Comparison of ENCODE assay signal across 1 cellular context in the genomic region with DNA sequence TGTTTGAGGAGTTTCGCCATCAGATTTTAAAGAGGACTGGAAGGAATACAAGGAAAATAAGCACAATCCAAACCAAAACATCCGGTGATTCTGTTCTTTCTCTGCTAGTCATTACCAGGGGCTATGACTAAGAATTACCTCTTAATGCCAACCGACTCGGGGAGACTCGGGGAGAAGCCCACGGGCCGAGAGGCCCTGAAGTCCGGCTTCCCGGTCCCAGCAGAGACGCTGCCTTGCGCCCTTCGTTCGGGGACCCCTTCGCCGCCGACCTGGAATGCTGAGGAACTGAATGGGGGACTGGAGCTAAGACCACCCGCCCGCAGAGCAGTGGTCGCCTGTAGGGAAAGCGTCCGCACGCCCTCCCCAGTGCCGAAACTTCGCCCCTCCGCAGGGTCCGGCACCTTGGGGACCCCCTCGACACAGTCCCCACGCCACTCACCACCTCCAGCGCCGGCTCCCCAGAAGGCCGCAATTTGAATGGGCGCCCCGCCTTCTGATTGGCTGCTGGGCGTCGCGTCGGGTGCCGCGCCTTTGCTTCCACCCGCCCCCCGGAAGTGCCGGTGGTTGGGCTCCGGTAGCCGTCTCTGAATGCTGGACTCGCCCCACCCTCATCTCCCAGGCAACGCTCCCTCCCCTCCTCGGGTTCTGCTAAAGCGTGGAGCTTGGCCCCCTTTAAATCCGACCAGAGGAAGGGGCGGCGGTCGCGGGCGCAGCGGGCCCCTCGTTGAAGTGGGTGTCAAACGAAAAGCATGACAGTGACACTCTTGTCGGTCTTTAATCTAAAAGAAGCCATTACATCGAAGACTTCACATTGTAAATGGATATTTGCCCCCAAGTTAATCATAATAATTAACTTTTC.
A peak's percentile ranks its signal among the peaks of the same experiment; 100 is the strongest.
TF ChIP-seq lines count a peak whose summit lies in the region.

TSS of gene KIF14 (minus strand) at position 479 of the 859 bp plus-strand sequence. CDS start 2,028 bp downstream, outside the sequence.

TF ChIP-seq in K562, 482 proteins besides CTCF, POLR2A, EP300 and RAD21 (continued from another document and continues in another):
- TF ChIP-seq, protein P1, sequence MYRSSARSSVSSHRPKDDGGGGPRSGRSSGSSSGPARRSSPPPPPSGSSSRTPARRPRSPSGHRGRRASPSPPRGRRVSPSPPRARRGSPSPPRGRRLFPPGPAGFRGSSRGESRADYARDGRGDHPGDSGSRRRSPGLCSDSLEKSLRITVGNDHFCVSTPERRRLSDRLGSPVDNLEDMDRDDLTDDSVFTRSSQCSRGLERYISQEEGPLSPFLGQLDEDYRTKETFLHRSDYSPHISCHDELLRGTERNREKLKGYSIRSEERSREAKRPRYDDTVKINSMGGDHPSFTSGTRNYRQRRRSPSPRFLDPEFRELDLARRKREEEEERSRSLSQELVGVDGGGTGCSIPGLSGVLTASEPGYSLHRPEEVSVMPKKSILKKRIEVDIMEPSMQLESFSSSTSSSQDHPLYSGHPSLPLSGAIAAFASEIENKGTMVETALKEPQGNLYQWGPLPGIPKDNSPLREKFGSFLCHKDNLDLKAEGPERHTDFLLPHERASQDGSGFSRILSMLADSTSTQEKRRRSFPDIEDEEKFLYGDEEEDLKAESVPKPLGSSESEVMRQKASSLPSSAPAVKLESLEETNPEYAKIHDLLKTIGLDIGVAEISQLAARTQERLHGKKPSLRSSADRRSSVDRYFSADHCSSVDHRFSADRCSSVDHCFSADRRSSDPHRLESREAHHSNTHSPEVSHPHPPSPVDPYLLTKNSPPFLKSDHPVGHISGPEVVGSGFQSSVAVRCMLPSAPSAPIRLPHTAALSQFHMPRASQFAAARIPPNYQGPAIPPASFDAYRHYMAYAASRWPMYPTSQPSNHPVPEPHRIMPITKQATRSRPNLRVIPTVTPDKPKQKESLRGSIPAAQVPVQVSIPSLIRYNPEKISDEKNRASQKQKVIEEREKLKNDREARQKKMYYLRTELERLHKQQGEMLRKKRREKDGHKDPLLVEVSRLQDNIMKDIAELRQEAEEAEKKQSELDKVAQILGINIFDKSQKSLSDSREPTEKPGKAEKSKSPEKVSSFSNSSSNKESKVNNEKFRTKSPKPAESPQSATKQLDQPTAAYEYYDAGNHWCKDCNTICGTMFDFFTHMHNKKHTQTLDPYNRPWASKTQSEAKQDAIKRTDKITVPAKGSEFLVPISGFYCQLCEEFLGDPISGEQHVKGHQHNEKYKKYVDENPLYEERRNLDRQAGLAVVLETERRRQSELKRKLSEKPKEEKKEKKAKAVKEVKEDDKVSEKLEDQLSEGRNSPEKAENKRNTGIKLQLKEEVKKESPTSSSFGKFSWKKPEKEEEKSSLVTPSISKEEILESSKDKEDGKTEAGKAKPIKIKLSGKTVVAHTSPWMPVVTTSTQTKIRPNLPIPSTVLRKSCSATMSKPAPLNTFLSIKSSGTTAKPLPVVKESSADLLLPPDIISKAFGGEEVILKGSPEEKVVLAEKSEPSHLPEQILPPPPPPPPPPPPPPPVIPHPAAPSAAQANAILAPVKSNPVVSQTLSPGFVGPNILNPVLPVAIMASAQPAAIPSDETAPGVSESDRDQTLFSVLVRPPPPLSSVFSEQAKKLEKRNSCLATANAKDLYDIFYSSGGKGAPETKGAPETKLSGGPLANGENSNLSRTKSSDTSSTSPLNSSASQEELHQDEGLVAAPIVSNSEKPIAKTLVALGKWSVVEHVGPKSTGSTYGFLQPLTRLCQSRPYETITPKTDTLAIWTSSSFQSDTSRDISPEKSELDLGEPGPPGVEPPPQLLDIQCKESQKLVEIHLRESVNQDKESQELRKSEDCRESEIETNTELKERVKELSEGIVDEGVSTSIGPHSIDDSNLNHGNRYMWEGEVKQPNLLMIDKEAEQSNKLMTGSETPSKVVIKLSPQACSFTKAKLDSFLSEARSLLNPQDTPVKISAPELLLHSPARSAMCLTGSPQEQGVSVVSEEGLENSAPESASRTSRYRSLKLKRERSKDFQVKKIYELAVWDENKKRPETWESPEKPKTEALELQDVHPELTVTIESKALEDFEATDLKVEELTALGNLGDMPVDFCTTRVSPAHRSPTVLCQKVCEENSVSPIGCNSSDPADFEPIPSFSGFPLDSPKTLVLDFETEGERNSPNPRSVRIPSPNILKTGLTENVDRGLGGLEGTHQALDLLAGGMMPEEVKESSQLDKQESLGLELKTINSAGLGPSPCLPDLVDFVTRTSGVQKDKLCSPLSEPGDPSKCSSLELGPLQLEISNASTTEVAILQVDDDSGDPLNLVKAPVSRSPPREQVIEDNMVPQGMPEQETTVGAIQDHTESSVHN (IDR thresholded peaks at IDR 0.05; ENCODE audit: borderline replicate concordance in 1 of 2, low read depth in 1 of 2), result no peak
- TF ChIP-seq, protein P2, sequence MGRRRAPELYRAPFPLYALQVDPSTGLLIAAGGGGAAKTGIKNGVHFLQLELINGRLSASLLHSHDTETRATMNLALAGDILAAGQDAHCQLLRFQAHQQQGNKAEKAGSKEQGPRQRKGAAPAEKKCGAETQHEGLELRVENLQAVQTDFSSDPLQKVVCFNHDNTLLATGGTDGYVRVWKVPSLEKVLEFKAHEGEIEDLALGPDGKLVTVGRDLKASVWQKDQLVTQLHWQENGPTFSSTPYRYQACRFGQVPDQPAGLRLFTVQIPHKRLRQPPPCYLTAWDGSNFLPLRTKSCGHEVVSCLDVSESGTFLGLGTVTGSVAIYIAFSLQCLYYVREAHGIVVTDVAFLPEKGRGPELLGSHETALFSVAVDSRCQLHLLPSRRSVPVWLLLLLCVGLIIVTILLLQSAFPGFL (CRISPR knock-in tag; IDR thresholded peaks at IDR 0.05), result peak; percentile 88; the same call in 1 of the 2 replicates
- TF ChIP-seq MCM5 (IDR thresholded peaks at IDR 0.05; ENCODE audit: low read depth) (no peak), CAMTA2 (CRISPR knock-in tag; conservative IDR thresholded peaks at IDR 0.05) (no peak), NBN (IDR thresholded peaks at IDR 0.05; ENCODE audit: low read depth) (no peak), VEZF1 (CRISPR knock-in tag; IDR thresholded peaks at IDR 0.05) (peak; percentile 88), ZNF764 (CRISPR knock-in tag; IDR thresholded peaks at IDR 0.05; ENCODE audit: low read depth) (no peak), MBD2 (IDR thresholded peaks at IDR 0.05; ENCODE audit: borderline replicate concordance, low read depth) (peak; percentile 86), KDM1A (IDR thresholded peaks at IDR 0.05) (no peak), HLTF (IDR thresholded peaks at IDR 0.05) (peak; percentile 51; the same call in 1 of the 2 replicates), DDX20 (tag; IDR thresholded peaks at IDR 0.05; ENCODE audit: low read depth) (no peak), SAP30 (IDR thresholded peaks at IDR 0.05; ENCODE audit: borderline replicate concordance, insufficient read depth, low read depth, low read length, poor library complexity, severe bottlenecking) (peak; percentile 98), KLF1 (tag; IDR thresholded peaks at IDR 0.05) (peak; percentile 90), NFATC3 (IDR thresholded peaks at IDR 0.05) (no peak), DLX4 (CRISPR knock-in tag; IDR thresholded peaks at IDR 0.05) (no peak), HMGN3 (IDR thresholded peaks at IDR 0.05; ENCODE audit: borderline replicate concordance, extremely low read depth, insufficient read length, low read depth, low read length) (peak; percentile 82), ZBTB26 (CRISPR knock-in tag; IDR thresholded peaks at IDR 0.05) (no peak), SOX6 (IDR thresholded peaks at IDR 0.05) (no peak), TOE1 (IDR thresholded peaks at IDR 0.05; ENCODE audit: borderline replicate concordance) (peak; percentile 81; the same call in 1 of the 2 replicates), TOE1 (CRISPR knock-in tag; IDR thresholded peaks at IDR 0.05; ENCODE audit: borderline replicate concordance, low read depth) (0 out of 2 replicates have a peak, but pooled peaks have one; percentile 54), EZH2 (IDR thresholded peaks at IDR 0.05; ENCODE audit: borderline replicate concordance, low read depth, low read length) (no peak), ZNF79 (CRISPR knock-in tag; IDR thresholded peaks at IDR 0.05; ENCODE audit: low read depth) (no peak), MAFF (IDR thresholded peaks at IDR 0.05; ENCODE audit: low read length) (no peak), ZNF766 (CRISPR knock-in tag; conservative IDR thresholded peaks at IDR 0.05) (no peak), MED1 (CRISPR knock-in tag; IDR thresholded peaks at IDR 0.05; ENCODE audit: borderline replicate concordance) (no peak), GATAD2B (IDR thresholded peaks at IDR 0.05; ENCODE audit: borderline replicate concordance) (peak; percentile 87), ZNF512 (tag; IDR thresholded peaks at IDR 0.05) (no peak), ARNT (IDR thresholded peaks at IDR 0.05) (no peak), POLR3A (IDR thresholded peaks at IDR 0.05; ENCODE audit: borderline replicate concordance, extremely low read depth, insufficient read depth, insufficient read length) (no peak), KLF10 (CRISPR knock-in tag; IDR thresholded peaks at IDR 0.05) (no peak), CCAR2 (IDR thresholded peaks at IDR 0.05; ENCODE audit: low read depth, low read length) (no peak), ZNF24 (IDR thresholded peaks at IDR 0.05) (no peak), ZNF232 (CRISPR knock-in tag; IDR thresholded peaks at IDR 0.05) (peak; percentile 86; the same call in 1 of the 2 replicates), MECOM (CRISPR knock-in tag; IDR thresholded peaks at IDR 0.05) (no peak), ZC3H4 (CRISPR knock-in tag; IDR thresholded peaks at IDR 0.05; ENCODE audit: borderline replicate concordance) (no peak), ZNF449 (CRISPR knock-in tag; IDR thresholded peaks at IDR 0.05) (no peak)
- TF ChIP-seq, protein P3, sequence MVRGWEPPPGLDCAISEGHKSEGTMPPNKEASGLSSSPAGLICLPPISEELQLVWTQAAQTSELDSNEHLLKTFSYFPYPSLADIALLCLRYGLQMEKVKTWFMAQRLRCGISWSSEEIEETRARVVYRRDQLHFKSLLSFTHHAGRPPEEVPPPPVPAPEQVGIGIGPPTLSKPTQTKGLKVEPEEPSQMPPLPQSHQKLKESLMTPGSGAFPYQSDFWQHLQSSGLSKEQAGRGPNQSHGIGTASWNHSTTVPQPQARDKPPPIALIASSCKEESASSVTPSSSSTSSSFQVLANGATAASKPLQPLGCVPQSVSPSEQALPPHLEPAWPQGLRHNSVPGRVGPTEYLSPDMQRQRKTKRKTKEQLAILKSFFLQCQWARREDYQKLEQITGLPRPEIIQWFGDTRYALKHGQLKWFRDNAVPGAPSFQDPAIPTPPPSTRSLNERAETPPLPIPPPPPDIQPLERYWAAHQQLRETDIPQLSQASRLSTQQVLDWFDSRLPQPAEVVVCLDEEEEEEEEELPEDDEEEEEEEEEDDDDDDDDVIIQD (CRISPR knock-in tag; IDR thresholded peaks at IDR 0.05), result no peak
- TF ChIP-seq, protein P4, sequence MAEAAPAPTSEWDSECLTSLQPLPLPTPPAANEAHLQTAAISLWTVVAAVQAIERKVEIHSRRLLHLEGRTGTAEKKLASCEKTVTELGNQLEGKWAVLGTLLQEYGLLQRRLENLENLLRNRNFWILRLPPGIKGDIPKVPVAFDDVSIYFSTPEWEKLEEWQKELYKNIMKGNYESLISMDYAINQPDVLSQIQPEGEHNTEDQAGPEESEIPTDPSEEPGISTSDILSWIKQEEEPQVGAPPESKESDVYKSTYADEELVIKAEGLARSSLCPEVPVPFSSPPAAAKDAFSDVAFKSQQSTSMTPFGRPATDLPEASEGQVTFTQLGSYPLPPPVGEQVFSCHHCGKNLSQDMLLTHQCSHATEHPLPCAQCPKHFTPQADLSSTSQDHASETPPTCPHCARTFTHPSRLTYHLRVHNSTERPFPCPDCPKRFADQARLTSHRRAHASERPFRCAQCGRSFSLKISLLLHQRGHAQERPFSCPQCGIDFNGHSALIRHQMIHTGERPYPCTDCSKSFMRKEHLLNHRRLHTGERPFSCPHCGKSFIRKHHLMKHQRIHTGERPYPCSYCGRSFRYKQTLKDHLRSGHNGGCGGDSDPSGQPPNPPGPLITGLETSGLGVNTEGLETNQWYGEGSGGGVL (CRISPR knock-in tag; IDR thresholded peaks at IDR 0.05), result no peak
